Comparison of ENCODE assay signal across 8 cellular contexts in genomic region chr5:54646285-54647101, GRCh38.
DNase-seq lines count a peak whose midpoint lies in the region; ATAC-seq and TF ChIP-seq lines count a peak whose summit lies in the region.

No MANE protein-coding gene starts in this region.

- no peak overlapping the region for H3K9ac ChIP-seq in endocrine pancreas (ENCODE audit: control insufficient read depth, insufficient read depth, low read length)

- H3K36me3 ChIP-seq in endocrine pancreas (ENCODE audit: control insufficient read depth, insufficient read depth, low read length) = no peaks in the 10 kb centered on the region

- H3K27me3 Mint-ChIP-seq in progenitor cell of endocrine pancreas = peaks cover 5% of the 10 kb centered on the region

- peaks cover 2% of the 10 kb centered on the region for H3K4me1 Mint-ChIP-seq in progenitor cell of endocrine pancreas (ENCODE audit: low read depth)

- DNase-seq in NCI-H2107 (lab: John Stamatoyannopoulos, UW) (peak; percentile 37), myocyte (ENCODE audit: low read depth) (peak; percentile 92), progenitor cell of endocrine pancreas (ENCODE audit: low spot score, unreplicated experiment) (no peak)
- peak; percentile 20 to 69 (median 40) for DNase-seq in activated CD8-positive, alpha-beta memory T cell treated with anti-CD3 and anti-CD28 coated beads for 48 hours (ENCODE audit: low read depth in 2 of 3, low spot score in 2 of 3)
- DNase-seq in stimulated activated CD8-positive, alpha-beta memory T cell treated with anti-CD3 and anti-CD28 coated beads, Interleukin-7, amount 100 ng/mL, for 48 hours (ENCODE audit: extremely low read depth in 1 of 2, low read depth in 1 of 2) = peak; percentile 67 to 81

- ATAC-seq in GM18499 (IDR thresholded peaks at IDR 0.05; ENCODE audit: insufficient read depth, unreplicated experiment) (peak; percentile 81), HG02678 (IDR thresholded peaks at IDR 0.05; ENCODE audit: unreplicated experiment) (peak; percentile 93)

- H3K9me3 ChIP-seq in endocrine pancreas (ENCODE audit: control insufficient read depth, low read length) = no peaks in the 10 kb centered on the region

- peak overlapping the region; percentile 2 for H3K4me3 ChIP-seq in endocrine pancreas (ENCODE audit: control insufficient read depth, insufficient read depth, low read length)

- TF ChIP-seq CTCF in progenitor cell of endocrine pancreas (IDR thresholded peaks at IDR 0.05; ENCODE audit: unreplicated experiment) = no peak

- H3K4me1 ChIP-seq in endocrine pancreas (ENCODE audit: control insufficient read depth, insufficient read depth, low read length) = no peaks in the 10 kb centered on the region

- H3K4me3 Mint-ChIP-seq in progenitor cell of endocrine pancreas (ENCODE audit: low read depth) = no peak overlapping the region

- H3K27me3 ChIP-seq in endocrine pancreas (ENCODE audit: control insufficient read depth, insufficient read depth, low read length) = no peaks in the 10 kb centered on the region

- H3K36me3 Mint-ChIP-seq in progenitor cell of endocrine pancreas (ENCODE audit: insufficient read depth) = no peaks in the 10 kb centered on the region

- H3K9me3 Mint-ChIP-seq in progenitor cell of endocrine pancreas (ENCODE audit: low read depth) = peaks cover 6% of the 10 kb centered on the region

- no peak overlapping the region for H3K27ac Mint-ChIP-seq in progenitor cell of endocrine pancreas
